23 cellular contexts compared by ENCODE assay signal in genomic region chr17:30197416-30197815, GRCh38. TPM values are rescaled to one million over a fixed set of nuclear protein-coding genes. Genes with fewer than 3 reads are reported as not detected.
"Had no signal": no experiment of that assay in that cellular context is flagged by ENCODE, and none has a peak within 500 bp of the region (broad histone marks: within the 10 kb centered on the region; RNA-seq: fewer than 3 reads in every experiment).

No MANE protein-coding gene starts in this region.

- H3K36me3 Mint-ChIP-seq: IgD-negative memory B cell had no signal

- DNase-seq: KBM-7, MV-4-11, NCI-H1048, NCI-H1105, NCI-H1417, NCI-H1436 treated with DMSO at 0.1 percent for 48 hours, NCI-H1694 treated with DMSO at 0.1 percent for 48 hours, NCI-H1930, NCI-H2081, NCI-H2107, NCI-H2227 treated with DMSO at 0.1 percent for 48 hours, NCI-H524, NCI-H526 treated with DMSO at 0.1 percent for 48 hours, NCI-H748 treated with DMSO at 0.1 percent for 48 hours, RPMI8226, SHP77, SK-N-SH had no signal

- H3K27ac Mint-ChIP-seq: IgD-negative memory B cell had no signal

- H3K27me3 Mint-ChIP-seq: IgD-negative memory B cell had no signal

- H3K9me3 Mint-ChIP-seq: IgD-negative memory B cell had no signal

- H3K4me2 ChIP-seq: SK-N-SH had no signal

- H3K4me1 Mint-ChIP-seq: IgD-negative memory B cell had no signal

- FAIRE-seq: RCC 7860 had no signal

- H3K9ac ChIP-seq: SK-N-SH had no signal

- H3K4me3 Mint-ChIP-seq: IgD-negative memory B cell had no signal

- H3K9me3 ChIP-seq: SK-N-SH had no signal

RNA-seq across cellular contexts. Expression of gene SLC6A4, which starts 38.1 kb away (rescaled TPM):
- total RNA-seq: HT1080, LHCN-M2, MCF 10A, NCI-H460 had no signal
